In genomic region chr3:194240766-194241165, GRCh38 we compare ENCODE assay signal across 1 cellular context.
TF ChIP-seq lines count a peak whose summit lies in the region.

No MANE protein-coding gene starts in this region.

TF ChIP-seq in HepG2, 621 proteins besides CTCF, POLR2A, EP300 and RAD21 (continued from another document):
- TF ChIP-seq, protein P1, sequence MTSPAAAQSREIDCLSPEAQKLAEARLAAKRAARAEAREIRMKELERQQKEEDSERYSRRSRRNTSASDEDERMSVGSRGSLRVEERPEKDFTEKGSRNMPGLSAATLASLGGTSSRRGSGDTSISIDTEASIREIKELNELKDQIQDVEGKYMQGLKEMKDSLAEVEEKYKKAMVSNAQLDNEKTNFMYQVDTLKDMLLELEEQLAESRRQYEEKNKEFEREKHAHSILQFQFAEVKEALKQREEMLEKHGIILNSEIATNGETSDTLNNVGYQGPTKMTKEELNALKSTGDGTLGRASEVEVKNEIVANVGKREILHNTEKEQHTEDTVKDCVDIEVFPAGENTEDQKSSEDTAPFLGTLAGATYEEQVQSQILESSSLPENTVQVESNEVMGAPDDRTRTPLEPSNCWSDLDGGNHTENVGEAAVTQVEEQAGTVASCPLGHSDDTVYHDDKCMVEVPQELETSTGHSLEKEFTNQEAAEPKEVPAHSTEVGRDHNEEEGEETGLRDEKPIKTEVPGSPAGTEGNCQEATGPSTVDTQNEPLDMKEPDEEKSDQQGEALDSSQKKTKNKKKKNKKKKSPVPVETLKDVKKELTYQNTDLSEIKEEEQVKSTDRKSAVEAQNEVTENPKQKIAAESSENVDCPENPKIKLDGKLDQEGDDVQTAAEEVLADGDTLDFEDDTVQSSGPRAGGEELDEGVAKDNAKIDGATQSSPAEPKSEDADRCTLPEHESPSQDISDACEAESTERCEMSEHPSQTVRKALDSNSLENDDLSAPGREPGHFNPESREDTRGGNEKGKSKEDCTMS (CRISPR knock-in tag; conservative IDR thresholded peaks at IDR 0.05) = no peak
- no peak for TF ChIP-seq HNF4A (CRISPR knock-in tag; IDR thresholded peaks at IDR 0.05)
- TF ChIP-seq, protein P2, sequence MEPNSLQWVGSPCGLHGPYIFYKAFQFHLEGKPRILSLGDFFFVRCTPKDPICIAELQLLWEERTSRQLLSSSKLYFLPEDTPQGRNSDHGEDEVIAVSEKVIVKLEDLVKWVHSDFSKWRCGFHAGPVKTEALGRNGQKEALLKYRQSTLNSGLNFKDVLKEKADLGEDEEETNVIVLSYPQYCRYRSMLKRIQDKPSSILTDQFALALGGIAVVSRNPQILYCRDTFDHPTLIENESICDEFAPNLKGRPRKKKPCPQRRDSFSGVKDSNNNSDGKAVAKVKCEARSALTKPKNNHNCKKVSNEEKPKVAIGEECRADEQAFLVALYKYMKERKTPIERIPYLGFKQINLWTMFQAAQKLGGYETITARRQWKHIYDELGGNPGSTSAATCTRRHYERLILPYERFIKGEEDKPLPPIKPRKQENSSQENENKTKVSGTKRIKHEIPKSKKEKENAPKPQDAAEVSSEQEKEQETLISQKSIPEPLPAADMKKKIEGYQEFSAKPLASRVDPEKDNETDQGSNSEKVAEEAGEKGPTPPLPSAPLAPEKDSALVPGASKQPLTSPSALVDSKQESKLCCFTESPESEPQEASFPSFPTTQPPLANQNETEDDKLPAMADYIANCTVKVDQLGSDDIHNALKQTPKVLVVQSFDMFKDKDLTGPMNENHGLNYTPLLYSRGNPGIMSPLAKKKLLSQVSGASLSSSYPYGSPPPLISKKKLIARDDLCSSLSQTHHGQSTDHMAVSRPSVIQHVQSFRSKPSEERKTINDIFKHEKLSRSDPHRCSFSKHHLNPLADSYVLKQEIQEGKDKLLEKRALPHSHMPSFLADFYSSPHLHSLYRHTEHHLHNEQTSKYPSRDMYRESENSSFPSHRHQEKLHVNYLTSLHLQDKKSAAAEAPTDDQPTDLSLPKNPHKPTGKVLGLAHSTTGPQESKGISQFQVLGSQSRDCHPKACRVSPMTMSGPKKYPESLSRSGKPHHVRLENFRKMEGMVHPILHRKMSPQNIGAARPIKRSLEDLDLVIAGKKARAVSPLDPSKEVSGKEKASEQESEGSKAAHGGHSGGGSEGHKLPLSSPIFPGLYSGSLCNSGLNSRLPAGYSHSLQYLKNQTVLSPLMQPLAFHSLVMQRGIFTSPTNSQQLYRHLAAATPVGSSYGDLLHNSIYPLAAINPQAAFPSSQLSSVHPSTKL (CRISPR knock-in tag; IDR thresholded peaks at IDR 0.05) = no peak
